In the genomic region with DNA sequence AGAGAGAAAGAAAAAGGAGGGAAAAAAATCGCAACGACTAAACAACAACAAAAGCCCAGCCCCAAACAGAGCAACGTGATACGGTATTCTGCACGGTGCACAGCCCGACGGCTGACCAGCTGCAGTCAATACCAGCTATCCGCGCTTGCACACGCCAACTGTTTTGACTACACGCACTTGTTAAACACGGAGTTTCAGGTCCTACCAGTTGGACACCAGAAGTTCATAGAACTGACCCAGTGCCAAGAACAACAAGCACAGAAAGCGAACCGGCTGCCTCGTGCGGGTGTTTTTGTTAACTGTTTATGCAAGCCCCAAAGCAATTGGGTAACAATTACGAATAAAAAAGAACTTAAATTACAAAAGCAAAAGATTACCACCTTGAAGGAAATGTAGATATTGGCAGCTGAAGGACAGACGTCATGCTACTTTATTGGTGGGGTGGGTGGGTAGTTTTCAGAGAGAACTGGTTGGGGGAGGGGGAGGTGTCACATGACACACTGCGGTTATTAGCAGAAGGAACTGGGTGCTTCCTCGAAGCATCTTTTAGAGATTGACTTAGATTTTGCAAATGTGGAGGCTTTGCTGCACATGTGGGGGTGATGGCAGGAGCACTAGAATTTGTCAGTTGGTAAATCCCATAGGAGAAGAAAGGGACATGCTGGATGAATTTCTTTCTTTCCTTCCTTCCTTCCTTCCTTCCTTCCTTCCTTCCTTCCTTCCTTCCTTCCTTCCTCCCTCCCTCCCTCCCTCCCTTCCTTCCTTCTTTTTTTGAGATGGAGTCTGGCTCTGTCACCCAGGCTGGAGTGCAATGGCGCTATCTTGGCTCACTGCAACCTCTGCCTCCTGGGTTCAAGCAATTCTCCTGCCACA, we compare ENCODE assay signal across 8 cellular contexts.
A peak's percentile ranks its signal among the peaks of the same experiment; 100 is the strongest.
DNase-seq lines count a peak whose midpoint lies in the region; ATAC-seq and TF ChIP-seq lines count a peak whose summit lies in the region.

No MANE protein-coding gene starts in this region.

- no peak for TF ChIP-seq CTCF in GM12875 (IDR thresholded peaks at IDR 0.05; ENCODE audit: borderline replicate concordance, insufficient read depth, low read depth, low read length)

- H3K27me3 ChIP-seq in SJSA1 (replicated peaks) = no peaks in the 10 kb centered on the region
- H3K27me3 ChIP-seq in right cardiac atrium (ENCODE audit: control insufficient read depth, insufficient read depth) = no peaks in the 10 kb centered on the region

- H3K4me1 ChIP-seq in SJSA1 (replicated peaks) (peaks cover 9% of the 10 kb centered on the region), right cardiac atrium (ENCODE audit: control insufficient read depth, insufficient read depth, low read length) (no peaks in the 10 kb centered on the region)

- H3K4me3 Mint-ChIP-seq in activated naive CD8-positive, alpha-beta T cell treated with anti-CD3 and anti-CD28 coated beads, Interleukin-2, amount 50 U/mL, for 24 hours = peak overlapping the region; percentile 88

- no peak overlapping the region for H3K27ac ChIP-seq in SJSA1
- peak overlapping the region; percentile 47 for H3K27ac ChIP-seq in right cardiac atrium (ENCODE audit: low read length)

- H3K4me1 Mint-ChIP-seq in activated naive CD8-positive, alpha-beta T cell treated with anti-CD3 and anti-CD28 coated beads, Interleukin-2, amount 50 U/mL, for 24 hours = peaks cover 48% of the 10 kb centered on the region

- peak overlapping the region; percentile 83 for H3K27ac Mint-ChIP-seq in activated naive CD8-positive, alpha-beta T cell treated with anti-CD3 and anti-CD28 coated beads, Interleukin-2, amount 50 U/mL, for 24 hours

- DNase-seq in SJSA1 (ENCODE audit: low read depth in 1 of 2, low spot score in 2 of 2) = peak in 1 of 2 experiments; percentile 47
- peak; percentile 51 for DNase-seq in activated naive CD8-positive, alpha-beta T cell treated with anti-CD3 and anti-CD28 coated beads, Interleukin-2, amount 50 U/mL, for 24 hours
- peak; percentile 57 to 85 (median 73) for DNase-seq in right cardiac atrium
- DNase-seq in sciatic nerve (ENCODE audit: low spot score) = peak; percentile 73
- no peak for DNase-seq in T1000 (lab: John Stamatoyannopoulos, UW)

- 9% methylated on average over 21 of the region's 21 CpGs for WGBS in right cardiac atrium

- peaks cover 7% of the 10 kb centered on the region for H3K9me3 Mint-ChIP-seq in activated naive CD8-positive, alpha-beta T cell treated with anti-CD3 and anti-CD28 coated beads, Interleukin-2, amount 50 U/mL, for 24 hours

- intact Hi-C loops in right cardiac atrium (cut with DNase I) = no loop called here
- intact Hi-C loops in sciatic nerve (cut with DNase I) = no loop called here

- H3K36me3 Mint-ChIP-seq in activated naive CD8-positive, alpha-beta T cell treated with anti-CD3 and anti-CD28 coated beads, Interleukin-2, amount 50 U/mL, for 24 hours (ENCODE audit: low read depth) = peaks cover 3% of the 10 kb centered on the region

- no peaks in the 10 kb centered on the region for H3K27me3 Mint-ChIP-seq in activated naive CD8-positive, alpha-beta T cell treated with anti-CD3 and anti-CD28 coated beads, Interleukin-2, amount 50 U/mL, for 24 hours

- H3K4me3 ChIP-seq in GM12875 (ENCODE audit: low read depth, low read length) (peak overlapping the region; percentile 41), SJSA1 (peak overlapping the region; percentile 44), right cardiac atrium (ENCODE audit: low read length) (peak overlapping the region; percentile 81)

- no peaks in the 10 kb centered on the region for H3K36me3 ChIP-seq in SJSA1

- H3K9me3 ChIP-seq in SJSA1 (replicated peaks) (no peaks in the 10 kb centered on the region), right cardiac atrium (ENCODE audit: control insufficient read depth, low read length) (no peaks in the 10 kb centered on the region)

- ATAC-seq in HG03280 (IDR thresholded peaks at IDR 0.05; ENCODE audit: unreplicated experiment) (peak; percentile 66), right cardiac atrium (peak; percentile 88 to 91), sciatic nerve (peak; percentile 89), HG02571 (IDR thresholded peaks at IDR 0.05; ENCODE audit: unreplicated experiment) (no peak)
- ATAC-seq in activated naive CD8-positive, alpha-beta T cell treated with anti-CD3 and anti-CD28 coated beads, Interleukin-2, amount 50 U/mL, for 24 hours = peak; percentile 26
